15 cellular contexts compared by ENCODE assay signal in genomic region chr1:76138217-76138616, GRCh38.
"Had no signal": no experiment of that assay in that cellular context is flagged by ENCODE, and none has a peak within 500 bp of the region (broad histone marks: within the 10 kb centered on the region; RNA-seq: fewer than 3 reads in every experiment).

No MANE protein-coding gene starts in this region.

- H3K27me3 Mint-ChIP-seq: activated naive CD8-positive, alpha-beta T cell; progenitor cell of endocrine pancreas had no signal

- DNase-seq: activated effector memory CD4-positive, alpha-beta T cell treated with anti-CD3 and anti-CD28 coated beads, Interleukin-2, amount 50 U/mL, for 16 hours; activated T-cell treated with anti-CD3 and anti-CD28 coated beads, Interleukin-2, amount 50 U/mL, for 1 hour; amygdala; effector CD4-positive, alpha-beta T cell; immature natural killer cell; left lung; naive thymus-derived CD4-positive, alpha-beta T cell; stimulated activated CD4-positive, alpha-beta T cell treated with anti-CD3 and anti-CD28 coated beads, Interleukin-4, amount 100 ng/mL, for 1 hour; stimulated activated CD8-positive, alpha-beta memory T cell treated with anti-CD3 and anti-CD28 coated beads, Interleukin-4, amount 100 ng/mL, for 48 hours; stimulated activated naive CD8-positive, alpha-beta T cell treated with anti-CD3 and anti-CD28 coated beads, Interleukin-15, Interleukin-2, amounts not matched to agents 100 U/mL and 50 U/mL, for 24 hours; testis had no signal

- H3K36me3 Mint-ChIP-seq: activated naive CD8-positive, alpha-beta T cell; immature natural killer cell; mesothelial cell of epicardium; naive thymus-derived CD4-positive, alpha-beta T cell had no signal

- H3K36me3 ChIP-seq: left lung had no signal

- H3K4me1 Mint-ChIP-seq: immature natural killer cell had no signal

- H3K9me3 Mint-ChIP-seq: immature natural killer cell; mesothelial cell of epicardium; naive thymus-derived CD4-positive, alpha-beta T cell had no signal

- H3K27me3 ChIP-seq: left lung, testis had no signal

- H3K4me3 ChIP-seq: left lung, testis had no signal

- ATAC-seq: activated CD4-positive, CD25-positive, alpha-beta regulatory T cell treated with anti-CD3 and anti-CD28 coated beads, Interleukin-2, amount 50 U/mL, for 24 hours; naive thymus-derived CD4-positive, alpha-beta T cell; stimulated activated naive CD8-positive, alpha-beta T cell treated with anti-CD3 and anti-CD28 coated beads, Interleukin-15, Interleukin-2, amounts not matched to agents 100 U/mL and 50 U/mL, for 24 hours had no signal

- H3K27ac ChIP-seq: testis had no signal

- H3K4me3 Mint-ChIP-seq: activated naive CD8-positive, alpha-beta T cell; immature natural killer cell; mesothelial cell of epicardium; naive thymus-derived CD4-positive, alpha-beta T cell had no signal

- H3K27ac Mint-ChIP-seq: activated naive CD8-positive, alpha-beta T cell; immature natural killer cell; mesothelial cell of epicardium; naive thymus-derived CD4-positive, alpha-beta T cell; progenitor cell of endocrine pancreas had no signal

- H3K4me1 ChIP-seq: testis had no signal

- H3K9me3 ChIP-seq: left lung, testis had no signal
